Comparison of ENCODE assay signal across 1 cellular context in genomic region chr10:101131962-101132635, GRCh38.
TF ChIP-seq lines count a peak whose summit lies in the region.

No MANE protein-coding gene starts in this region.

TF ChIP-seq in A549, 52 proteins besides CTCF, POLR2A, EP300 and RAD21 (continued from another document):
- no peak for TF ChIP-seq BCL3 (IDR thresholded peaks at IDR 0.05)
- TF ChIP-seq HES2 (IDR thresholded peaks at IDR 0.05): no peak
- TF ChIP-seq MAX (IDR thresholded peaks at IDR 0.05): no peak
- TF ChIP-seq PBX3 (IDR thresholded peaks at IDR 0.05): no peak
- TF ChIP-seq HDAC2 (IDR thresholded peaks at IDR 0.05): no peak
- TF ChIP-seq TFCP2L1 (CRISPR knock-in tag; IDR thresholded peaks at IDR 0.05): no peak
- no peak for TF ChIP-seq NPAS2 (CRISPR knock-in tag; IDR thresholded peaks at IDR 0.05; ENCODE audit: borderline replicate concordance)
- TF ChIP-seq SMC3 (IDR thresholded peaks at IDR 0.05): no peak
- TF ChIP-seq RFX5 (IDR thresholded peaks at IDR 0.05): no peak
- TF ChIP-seq FOSB (CRISPR knock-in tag; IDR thresholded peaks at IDR 0.05): no peak
- no peak for TF ChIP-seq CBX2 (IDR thresholded peaks at IDR 0.05; ENCODE audit: borderline replicate concordance, low read depth)
- no peak for TF ChIP-seq CEBPB (IDR thresholded peaks at IDR 0.05)
